ENCODE assay signal across 8 cellular contexts in the genomic region with DNA sequence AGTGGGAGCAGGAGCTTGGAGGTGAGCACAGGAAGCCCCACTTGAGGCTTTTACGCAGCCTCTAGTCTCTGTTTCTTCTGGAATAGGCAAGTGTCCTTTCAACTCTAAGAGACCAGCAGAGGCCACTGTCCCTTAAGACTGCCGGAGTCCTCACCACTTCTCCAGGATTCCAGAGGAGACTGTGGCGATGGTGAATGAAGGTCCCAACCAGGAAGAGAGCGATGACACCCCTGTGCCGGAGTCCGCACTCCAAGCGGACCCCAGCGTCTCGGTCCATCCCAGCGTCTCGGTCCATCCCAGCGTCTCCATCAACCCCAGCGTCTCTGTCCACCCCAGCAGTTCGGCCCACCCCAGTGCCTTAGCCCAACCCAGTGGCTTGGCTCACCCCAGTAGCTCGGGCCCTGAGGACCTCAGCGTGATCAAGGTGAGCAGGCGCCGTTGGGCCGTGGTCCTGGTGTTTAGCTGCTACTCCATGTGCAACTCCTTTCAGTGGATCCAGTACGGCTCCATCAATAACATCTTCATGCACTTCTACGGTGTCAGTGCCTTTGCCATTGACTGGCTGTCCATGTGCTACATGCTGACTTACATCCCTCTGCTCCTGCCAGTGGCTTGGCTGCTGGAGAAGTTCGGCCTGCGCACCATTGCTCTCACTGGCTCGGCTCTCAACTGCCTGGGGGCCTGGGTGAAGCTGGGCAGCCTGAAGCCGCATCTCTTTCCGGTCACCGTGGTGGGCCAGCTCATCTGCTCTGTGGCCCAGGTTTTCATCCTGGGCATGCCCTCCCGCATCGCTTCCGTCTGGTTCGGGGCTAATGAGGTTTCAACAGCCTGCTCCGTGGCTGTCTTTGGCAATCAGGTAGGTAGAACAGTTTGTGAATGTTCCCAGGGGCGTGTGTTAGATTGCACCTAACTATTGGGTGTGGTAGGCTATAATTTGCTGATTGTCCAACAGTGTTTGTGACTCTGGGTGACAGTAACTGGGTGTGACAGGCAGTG. TPM values are rescaled to one million over a fixed set of nuclear protein-coding genes. Genes with fewer than 3 reads are reported as not detected.
A peak's percentile ranks its signal among the peaks of the same experiment; 100 is the strongest.
DNase-seq lines count a peak whose midpoint lies in the region; ATAC-seq and TF ChIP-seq lines count a peak whose summit lies in the region.

No MANE protein-coding gene starts in this region.

- DNase-seq in activated gamma-delta T cell treated with Interleukin-2 at 50 U/mL for 16 hours (peak; percentile 4), activated gamma-delta T cell (lab: John Stamatoyannopoulos, UW) (no peak), OCI-M1 (lab: John Stamatoyannopoulos, UW) (peak; percentile 36), epithelial cell of esophagus (ENCODE audit: low read depth) (no peak), myocyte (ENCODE audit: low read depth) (peak; percentile 84), SHP77 (lab: John Stamatoyannopoulos, UW) (no peak)
- DNase-seq in stimulated activated CD4-positive, alpha-beta T cell treated with anti-CD3 and anti-CD28 coated beads, Interleukin-4, amount 100 ng/mL, for 24 hours = no peak

- H3K4me3 ChIP-seq in epithelial cell of esophagus (ENCODE audit: low read length) = peak overlapping the region; percentile 56

- TF ChIP-seq CTCF in epithelial cell of esophagus (IDR thresholded peaks at IDR 0.05; ENCODE audit: insufficient read depth, low read depth, low read length, missing control alignments) = peak; percentile 11

- no peak for ATAC-seq in HG02981 (IDR thresholded peaks at IDR 0.05; ENCODE audit: unreplicated experiment)

RNA-seq across cellular contexts. Expression of a gene that starts 0.7 kb away (rescaled TPM):
- total RNA-seq in myocyte = 42.5 and 53.8 TPM in 2 replicates
- polyA plus RNA-seq in myocyte (2012) = 7.8 TPM

RNA-seq across cellular contexts. Expression of a gene that starts 56.8 kb away (rescaled TPM):
- not detected in 2 replicates for total RNA-seq in myocyte
- polyA plus RNA-seq in myocyte (2012) = not detected

Comparison
In these comparisons a context has a peak if more than half of its experiments do, and no peak if none do; other contexts are left out.
1. DNase-seq: peak in activated gamma-delta T cell treated with Interleukin-2 at 50 U/mL for 16 hours (single experiment), OCI-M1 (single experiment) and myocyte (single experiment); none in activated gamma-delta T cell (single experiment), epithelial cell of esophagus (single experiment), SHP77 (0 of 2) and stimulated activated CD4-positive, alpha-beta T cell treated with anti-CD3 and anti-CD28 coated beads, Interleukin-4, amount 100 ng/mL, for 24 hours (single experiment).